In the genomic region with DNA sequence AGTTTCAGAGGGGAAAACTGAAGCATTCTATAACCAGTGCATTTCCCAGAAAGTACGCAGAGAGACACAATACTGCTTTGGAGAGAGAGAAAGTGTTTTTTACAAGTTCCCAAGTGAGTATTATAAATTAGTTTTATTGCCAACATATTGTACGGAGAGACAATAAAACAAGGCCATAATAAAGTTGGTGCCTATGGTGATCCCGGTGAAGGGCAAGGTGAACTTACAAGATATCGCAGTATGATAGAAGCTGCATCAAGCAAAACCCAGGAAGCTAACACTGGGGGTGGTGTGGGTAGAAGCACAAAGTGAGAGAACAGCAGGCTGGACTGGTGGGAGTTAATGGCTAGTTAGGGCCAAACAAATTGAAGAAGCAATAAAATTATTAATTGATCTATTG, we compare ENCODE assay signal across 22 cellular contexts.
"Had no signal": no experiment of that assay in that cellular context is flagged by ENCODE, and none has a peak within 500 bp of the region (broad histone marks: within the 10 kb centered on the region; RNA-seq: fewer than 3 reads in every experiment).

No MANE protein-coding gene starts in this region.

- ATAC-seq: activated CD8-positive, alpha-beta T cell treated with anti-CD3 and anti-CD28 coated beads for 36 hours; activated T-helper 17 cell treated with anti-CD3 and anti-CD28 coated beads, Interleukin-2, amount 50 U/mL, for 72 hours; PC-3 had no signal

- H3K4me3 Mint-ChIP-seq: activated CD8-positive, alpha-beta T cell treated with anti-CD3 and anti-CD28 coated beads for 36 hours; activated naive CD4-positive, alpha-beta T cell treated with anti-CD3 and anti-CD28 coated beads for 36 hours; activated naive CD8-positive, alpha-beta T cell treated with anti-CD3 and anti-CD28 coated beads, Interleukin-2, amount 10 ng/mL, durations not matched to agents 7 days and 5 days; activated T-helper 17 cell treated with anti-CD3 and anti-CD28 coated beads, Interleukin-2, amount 50 U/mL, for 72 hours; T-helper 1 cell treated with Interleukin-12 subunit alpha and Interleukin-12 subunit beta and Interleukin-4 antibody, amounts not matched to agents 30 μg/mL and 1 μg/mL, for 36 hours had no signal

- H3K27ac ChIP-seq: adrenal gland had no signal

- H3K27ac Mint-ChIP-seq: activated CD8-positive, alpha-beta T cell treated with anti-CD3 and anti-CD28 coated beads for 36 hours; activated naive CD4-positive, alpha-beta T cell treated with anti-CD3 and anti-CD28 coated beads for 36 hours; activated naive CD8-positive, alpha-beta T cell treated with anti-CD3 and anti-CD28 coated beads, Interleukin-2, amount 10 ng/mL, durations not matched to agents 7 days and 5 days; activated T-helper 17 cell treated with anti-CD3 and anti-CD28 coated beads, Interleukin-2, amount 50 U/mL, for 72 hours; T-helper 1 cell treated with Interleukin-12 subunit alpha and Interleukin-12 subunit beta and Interleukin-4 antibody, amounts not matched to agents 30 μg/mL and 1 μg/mL, for 36 hours had no signal

- DNase-seq: activated CD4-positive, CD25-positive, alpha-beta regulatory T cell; activated CD8-positive, alpha-beta T cell treated with anti-CD3 and anti-CD28 coated beads for 36 hours; activated gamma-delta T cell; activated naive CD4-positive, alpha-beta T cell treated with anti-CD3 and anti-CD28 coated beads for 36 hours; activated naive CD8-positive, alpha-beta T cell treated with anti-CD3 and anti-CD28 coated beads, Interleukin-2, amount 10 ng/mL, durations not matched to agents 7 days and 5 days; activated T-cell treated with anti-CD3 and anti-CD28 coated beads for 4 hours; activated T-cell treated with anti-CD3 and anti-CD28 coated beads, Interleukin-2, amount 50 U/mL, for 48 hours; adrenal gland; anterior cingulate cortex; IMR-90; Kasumi-1; KBM-7; NCI-H1048; NCI-H146; NCI-H187 treated with DMSO at 0.1 percent for 48 hours; NCI-H2081 treated with DMSO at 0.1 percent for 48 hours; NCI-H446; NCI-H524; PC-3; SHP77 had no signal

- H3K27me3 Mint-ChIP-seq: activated CD8-positive, alpha-beta T cell treated with anti-CD3 and anti-CD28 coated beads for 36 hours; activated naive CD8-positive, alpha-beta T cell treated with anti-CD3 and anti-CD28 coated beads, Interleukin-2, amount 10 ng/mL, durations not matched to agents 7 days and 5 days; activated T-helper 17 cell treated with anti-CD3 and anti-CD28 coated beads, Interleukin-2, amount 50 U/mL, for 72 hours had no signal
